In genomic region chr5:111095982-111096381, GRCh38 we compare ENCODE assay signal across 33 cellular contexts. TPM values are rescaled to one million over a fixed set of nuclear protein-coding genes. Genes with fewer than 3 reads are reported as not detected.
"Had no signal": no experiment of that assay in that cellular context is flagged by ENCODE, and none has a peak within 500 bp of the region (broad histone marks: within the 10 kb centered on the region; RNA-seq: fewer than 3 reads in every experiment).

No MANE protein-coding gene starts in this region.

- H3K27ac Mint-ChIP-seq: activated B cell treated with CpG ODN at 0.5 μM for 24 hours; activated CD4-positive, alpha-beta memory T cell treated with anti-CD3 and anti-CD28 coated beads for 36 hours; activated naive CD4-positive, alpha-beta T cell treated with anti-CD3 and anti-CD28 coated beads for 36 hours; activated T-helper 1 cell treated with anti-CD3 and anti-CD28 coated beads, Interleukin-12 subunit alpha, Interleukin-12 subunit beta, Interleukin-2, Interleukin-4 antibody, amounts not matched to agents 30 ng/mL and 10 ng/mL and 1 ng/mL, durations not matched to agents 14 hours and 24 hours and 36 hours had no signal

- H3K27me3 Mint-ChIP-seq: activated B cell treated with CpG ODN at 0.5 μM for 24 hours; activated CD4-positive, alpha-beta memory T cell treated with anti-CD3 and anti-CD28 coated beads for 36 hours; brain had no signal

- FAIRE-seq: bronchial epithelial cell, K562, TTC549 had no signal

- H3K9me3 ChIP-seq: adrenal gland, Peyer's patch had no signal

- H3K9me3 Mint-ChIP-seq: activated B cell treated with CpG ODN at 0.5 μM for 24 hours; activated CD4-positive, alpha-beta memory T cell treated with anti-CD3 and anti-CD28 coated beads for 36 hours; activated T-cell treated with anti-CD3 and anti-CD28 coated beads, Interleukin-2, amount 50 U/mL, for 4 hours had no signal

- H3K4me3 Mint-ChIP-seq: activated B cell treated with CpG ODN at 0.5 μM for 24 hours; activated CD4-positive, alpha-beta memory T cell treated with anti-CD3 and anti-CD28 coated beads for 36 hours; activated naive CD4-positive, alpha-beta T cell treated with anti-CD3 and anti-CD28 coated beads for 36 hours; activated T-helper 1 cell treated with anti-CD3 and anti-CD28 coated beads, Interleukin-12 subunit alpha, Interleukin-12 subunit beta, Interleukin-2, Interleukin-4 antibody, amounts not matched to agents 30 ng/mL and 10 ng/mL and 1 ng/mL, durations not matched to agents 14 hours and 24 hours and 36 hours had no signal

- H3K4me3 ChIP-seq: adrenal gland, K562, Peyer's patch had no signal

- H3K27me3 ChIP-seq: adrenal gland, Peyer's patch had no signal

- DNase-seq: activated B cell treated with CpG ODN at 0.5 μM for 24 hours; activated CD4-positive, alpha-beta memory T cell treated with anti-CD3 and anti-CD28 coated beads for 36 hours; activated CD4-positive, alpha-beta T cell treated with anti-CD3 and anti-CD28 coated beads for 4 hours; activated CD4-positive, alpha-beta T cell treated with anti-CD3 and anti-CD28 coated beads, Interleukin-2, amount 50 U/mL, for 1 hour; activated CD4-positive, CD25-positive, alpha-beta regulatory T cell treated with anti-CD3 and anti-CD28 coated beads, Interleukin-2, amount 50 U/mL, for 72 hours; activated CD8-positive, alpha-beta memory T cell treated with anti-CD3 and anti-CD28 coated beads, Interleukin-2, amount 50 U/mL, for 4 hours; activated gamma-delta T cell treated with Interleukin-2 at 50 U/mL for 16 hours; activated naive CD4-positive, alpha-beta T cell treated with anti-CD3 and anti-CD28 coated beads for 36 hours; activated T-cell treated with anti-CD3 and anti-CD28 coated beads for 4 hours; activated T-cell treated with anti-CD3 and anti-CD28 coated beads, Interleukin-2, amount 50 U/mL, for 4 hours; adrenal gland; central memory CD4-positive, alpha-beta T cell; NCI-H1105; NCI-H1436 treated with DMSO at 0.1 percent for 48 hours; NCI-H1694 treated with DMSO at 0.1 percent for 48 hours; NCI-H2029; NCI-H345; NCI-H524 treated with DMSO at 0.1 percent for 48 hours; PC-3; Peyer's patch; SIG-M5; SW 1271; T-helper 1 cell; T-helper 2 cell; T1000 had no signal

- H3K27ac ChIP-seq: adrenal gland, Peyer's patch, RWPE1, VCaP had no signal

RNA-seq across cellular contexts. Expression of gene TSLP, which starts 24.5 kb away (rescaled TPM):
- total RNA-seq: activated B cell treated with CpG ODN at 0.5 μM for 24 hours, cerebellum, PC-3 had no signal
